ENCODE assay signal across 8 cellular contexts in the genomic region with DNA sequence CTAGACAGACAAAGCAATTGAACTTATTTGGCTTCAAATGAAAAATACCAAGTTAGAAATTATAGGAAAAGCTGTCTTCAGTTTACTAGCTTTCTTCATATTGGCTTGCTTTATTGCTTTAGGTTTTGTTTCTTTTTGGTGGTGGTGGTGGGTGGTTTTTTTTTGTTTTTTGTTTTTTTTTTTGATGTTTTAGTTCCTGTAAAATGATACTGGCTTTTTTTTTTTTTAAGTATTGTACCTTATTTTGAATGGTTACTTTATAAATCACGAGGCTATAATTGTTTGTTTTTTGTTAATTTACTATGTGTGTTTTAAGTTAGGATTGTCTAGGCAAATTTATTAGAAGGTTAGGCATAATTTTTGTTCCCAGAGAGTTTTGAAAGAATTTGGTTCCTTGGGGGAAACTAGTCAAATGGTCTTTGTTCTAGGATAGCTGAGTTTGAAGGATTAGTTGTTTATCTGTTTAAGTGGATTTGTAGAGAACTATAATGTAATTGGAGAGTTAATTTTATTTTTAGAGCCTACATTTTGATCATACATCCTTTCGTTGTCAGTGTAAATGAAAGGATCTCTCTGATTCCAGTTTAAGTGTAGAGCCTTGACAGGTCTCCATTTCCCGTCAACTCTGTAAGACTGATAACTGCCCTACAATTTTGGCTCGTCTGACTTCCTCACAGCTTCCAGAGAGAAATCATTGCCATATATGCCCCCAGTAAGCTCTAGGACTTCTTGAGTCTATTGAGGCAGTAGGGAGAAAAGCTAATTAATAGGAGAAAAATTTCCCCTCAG. TPM values are rescaled to one million over a fixed set of nuclear protein-coding genes. Genes with fewer than 3 reads are reported as not detected.
DNase-seq lines count a peak whose midpoint lies in the region; ATAC-seq and TF ChIP-seq lines count a peak whose summit lies in the region.

No MANE protein-coding gene starts in this region.

- peaks cover 13% of the 10 kb centered on the region for H3K36me3 Mint-ChIP-seq in brain

- peaks cover 0 to 7% (median 2%) of the 10 kb centered on the region in 5 experiments for H3K9me3 Mint-ChIP-seq in brain

- peak overlapping the region; percentile 37 for H3K9ac ChIP-seq in muscle layer of colon (ENCODE audit: low read length)

- no peak for TF ChIP-seq CTCF in AG10803 (conservative IDR thresholded peaks at IDR 0.05; ENCODE audit: low read length)
- TF ChIP-seq CTCF in brain (conservative IDR thresholded peaks at IDR 0.05): no peak

- H3K4me3 Mint-ChIP-seq in brain: peak overlapping the region; percentile 99 to 100 (median 100)

- DNase-seq in AG10803 (ENCODE audit: low read depth): no peak
- DNase-seq in KBM-7: peak; percentile 32
- DNase-seq in T1000 (lab: John Stamatoyannopoulos, UW): no peak
- DNase-seq in NCI-H128 (lab: John Stamatoyannopoulos, UW; ENCODE audit: unreplicated experiment): no peak

- H3K4me1 Mint-ChIP-seq in brain: peaks cover 51% of the 10 kb centered on the region

- peak overlapping the region; percentile 100 for H3K27ac Mint-ChIP-seq in brain

- H3K9me3 ChIP-seq in muscle layer of colon (ENCODE audit: low read length): no peaks in the 10 kb centered on the region

- H3K4me3 ChIP-seq in AG10803 (ENCODE audit: low read length) (peak overlapping the region; percentile 99), muscle layer of colon (ENCODE audit: low read depth in 1 of 2, low read length in 2 of 2) (peak overlapping the region in 1 of 2 donors; percentile 92)

- H3K4me1 ChIP-seq in muscle layer of colon (ENCODE audit: insufficient read depth, low read length): peaks cover 42% of the 10 kb centered on the region

- in situ Hi-C loops in KBM-7 (cut with MboI; ENCODE audit: low pct_unique_long_range_greater_than_20kb, low sequenced_read_pairs): no loop called here

- H3K27me3 ChIP-seq in muscle layer of colon (ENCODE audit: control insufficient read depth in 1 of 2, insufficient read depth in 2 of 2, low read length in 2 of 2): no peaks in the 10 kb centered on the region

- H3K27ac ChIP-seq in muscle layer of colon (ENCODE audit: low read depth, low read length): peak overlapping the region; percentile 69

- no peak for ATAC-seq in GM19395 (IDR thresholded peaks at IDR 0.05; ENCODE audit: unreplicated experiment)
- ATAC-seq in HG03039 (IDR thresholded peaks at IDR 0.05; ENCODE audit: unreplicated experiment): no peak

- no peaks in the 10 kb centered on the region for H3K36me3 ChIP-seq in muscle layer of colon (ENCODE audit: insufficient read depth, low read length)

- peaks cover 33% of the 10 kb centered on the region for H3K27me3 Mint-ChIP-seq in brain

RNA-seq across cellular contexts. Expression of a gene that starts 3.5 kb away (rescaled TPM):
- polyA plus RNA-seq in brain (ENCODE audit: insufficient read depth, low read depth, low replicate concordance): 27.1 TPM
